In the genomic region with DNA sequence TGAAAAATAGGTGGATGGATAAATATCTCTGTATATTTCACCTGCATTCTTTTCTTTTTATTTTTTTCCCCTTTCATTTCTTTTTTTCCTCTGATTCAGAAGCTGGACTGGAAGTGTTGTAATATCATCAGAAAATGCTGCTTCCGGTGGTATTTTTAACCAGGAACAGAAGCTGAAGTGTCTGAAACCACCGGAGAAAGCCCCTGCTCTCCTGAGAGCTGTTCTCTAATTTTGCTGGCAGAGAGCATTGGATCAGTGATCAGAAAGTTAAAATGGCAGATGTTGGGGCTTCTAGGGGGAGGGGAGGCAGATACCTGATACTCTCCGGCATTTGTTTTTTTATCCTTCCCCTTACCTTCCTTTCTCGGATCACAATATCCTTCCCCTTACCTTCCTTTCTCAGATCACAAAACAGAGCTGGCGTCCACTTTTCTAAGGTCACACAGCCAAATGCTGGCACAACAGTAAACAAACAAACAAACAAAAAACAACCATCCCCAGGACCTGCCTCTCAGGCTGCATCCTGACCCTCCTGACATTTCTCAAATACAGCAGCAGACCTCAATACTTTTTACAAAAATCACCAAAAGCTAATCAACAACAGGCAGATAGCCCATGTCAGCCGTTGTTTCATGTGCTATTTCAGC, we compare ENCODE assay signal across 1 cellular context.
TF ChIP-seq lines count a peak whose summit lies in the region.

No MANE protein-coding gene starts in this region.

TF ChIP-seq in GM12878, 131 proteins besides CTCF, POLR2A, EP300 and RAD21 (continued from another document and continues in another):
- TF ChIP-seq, protein P1, sequence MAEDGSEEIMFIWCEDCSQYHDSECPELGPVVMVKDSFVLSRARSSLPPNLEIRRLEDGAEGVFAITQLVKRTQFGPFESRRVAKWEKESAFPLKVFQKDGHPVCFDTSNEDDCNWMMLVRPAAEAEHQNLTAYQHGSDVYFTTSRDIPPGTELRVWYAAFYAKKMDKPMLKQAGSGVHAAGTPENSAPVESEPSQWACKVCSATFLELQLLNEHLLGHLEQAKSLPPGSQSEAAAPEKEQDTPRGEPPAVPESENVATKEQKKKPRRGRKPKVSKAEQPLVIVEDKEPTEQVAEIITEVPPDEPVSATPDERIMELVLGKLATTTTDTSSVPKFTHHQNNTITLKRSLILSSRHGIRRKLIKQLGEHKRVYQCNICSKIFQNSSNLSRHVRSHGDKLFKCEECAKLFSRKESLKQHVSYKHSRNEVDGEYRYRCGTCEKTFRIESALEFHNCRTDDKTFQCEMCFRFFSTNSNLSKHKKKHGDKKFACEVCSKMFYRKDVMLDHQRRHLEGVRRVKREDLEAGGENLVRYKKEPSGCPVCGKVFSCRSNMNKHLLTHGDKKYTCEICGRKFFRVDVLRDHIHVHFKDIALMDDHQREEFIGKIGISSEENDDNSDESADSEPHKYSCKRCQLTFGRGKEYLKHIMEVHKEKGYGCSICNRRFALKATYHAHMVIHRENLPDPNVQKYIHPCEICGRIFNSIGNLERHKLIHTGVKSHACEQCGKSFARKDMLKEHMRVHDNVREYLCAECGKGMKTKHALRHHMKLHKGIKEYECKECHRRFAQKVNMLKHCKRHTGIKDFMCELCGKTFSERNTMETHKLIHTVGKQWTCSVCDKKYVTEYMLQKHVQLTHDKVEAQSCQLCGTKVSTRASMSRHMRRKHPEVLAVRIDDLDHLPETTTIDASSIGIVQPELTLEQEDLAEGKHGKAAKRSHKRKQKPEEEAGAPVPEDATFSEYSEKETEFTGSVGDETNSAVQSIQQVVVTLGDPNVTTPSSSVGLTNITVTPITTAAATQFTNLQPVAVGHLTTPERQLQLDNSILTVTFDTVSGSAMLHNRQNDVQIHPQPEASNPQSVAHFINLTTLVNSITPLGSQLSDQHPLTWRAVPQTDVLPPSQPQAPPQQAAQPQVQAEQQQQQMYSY (CRISPR knock-in tag; IDR thresholded peaks at IDR 0.05) = no peak
- TF ChIP-seq, protein P2, sequence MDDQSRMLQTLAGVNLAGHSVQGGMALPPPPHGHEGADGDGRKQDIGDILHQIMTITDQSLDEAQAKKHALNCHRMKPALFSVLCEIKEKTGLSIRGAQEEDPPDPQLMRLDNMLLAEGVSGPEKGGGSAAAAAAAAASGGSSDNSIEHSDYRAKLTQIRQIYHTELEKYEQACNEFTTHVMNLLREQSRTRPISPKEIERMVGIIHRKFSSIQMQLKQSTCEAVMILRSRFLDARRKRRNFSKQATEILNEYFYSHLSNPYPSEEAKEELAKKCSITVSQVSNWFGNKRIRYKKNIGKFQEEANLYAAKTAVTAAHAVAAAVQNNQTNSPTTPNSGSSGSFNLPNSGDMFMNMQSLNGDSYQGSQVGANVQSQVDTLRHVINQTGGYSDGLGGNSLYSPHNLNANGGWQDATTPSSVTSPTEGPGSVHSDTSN (IDR thresholded peaks at IDR 0.05; ENCODE audit: insufficient replicate concordance, low read depth, low read length) = no peak
- no peak for TF ChIP-seq SREBF1 (IDR thresholded peaks at IDR 0.05; ENCODE audit: low read length)
- 0 out of 2 replicates have a peak, but pooled peaks have one; percentile 20 for TF ChIP-seq RB1 (IDR thresholded peaks at IDR 0.05; ENCODE audit: borderline replicate concordance)
- no peak for TF ChIP-seq TCF3 (IDR thresholded peaks at IDR 0.05; ENCODE audit: borderline replicate concordance, insufficient read depth, low read depth, low read length)
- no peak for TF ChIP-seq FOS (IDR thresholded peaks at IDR 0.05; ENCODE audit: borderline replicate concordance, extremely low read depth, insufficient read length)
- TF ChIP-seq RAD51 (IDR thresholded peaks at IDR 0.05) = no peak; the same call in 1 of the 2 replicates
- TF ChIP-seq, protein P3, sequence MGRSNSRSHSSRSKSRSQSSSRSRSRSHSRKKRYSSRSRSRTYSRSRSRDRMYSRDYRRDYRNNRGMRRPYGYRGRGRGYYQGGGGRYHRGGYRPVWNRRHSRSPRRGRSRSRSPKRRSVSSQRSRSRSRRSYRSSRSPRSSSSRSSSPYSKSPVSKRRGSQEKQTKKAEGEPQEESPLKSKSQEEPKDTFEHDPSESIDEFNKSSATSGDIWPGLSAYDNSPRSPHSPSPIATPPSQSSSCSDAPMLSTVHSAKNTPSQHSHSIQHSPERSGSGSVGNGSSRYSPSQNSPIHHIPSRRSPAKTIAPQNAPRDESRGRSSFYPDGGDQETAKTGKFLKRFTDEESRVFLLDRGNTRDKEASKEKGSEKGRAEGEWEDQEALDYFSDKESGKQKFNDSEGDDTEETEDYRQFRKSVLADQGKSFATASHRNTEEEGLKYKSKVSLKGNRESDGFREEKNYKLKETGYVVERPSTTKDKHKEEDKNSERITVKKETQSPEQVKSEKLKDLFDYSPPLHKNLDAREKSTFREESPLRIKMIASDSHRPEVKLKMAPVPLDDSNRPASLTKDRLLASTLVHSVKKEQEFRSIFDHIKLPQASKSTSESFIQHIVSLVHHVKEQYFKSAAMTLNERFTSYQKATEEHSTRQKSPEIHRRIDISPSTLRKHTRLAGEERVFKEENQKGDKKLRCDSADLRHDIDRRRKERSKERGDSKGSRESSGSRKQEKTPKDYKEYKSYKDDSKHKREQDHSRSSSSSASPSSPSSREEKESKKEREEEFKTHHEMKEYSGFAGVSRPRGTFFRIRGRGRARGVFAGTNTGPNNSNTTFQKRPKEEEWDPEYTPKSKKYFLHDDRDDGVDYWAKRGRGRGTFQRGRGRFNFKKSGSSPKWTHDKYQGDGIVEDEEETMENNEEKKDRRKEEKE (IDR thresholded peaks at IDR 0.05) = no peak
- no peak for TF ChIP-seq RBBP5 (conservative IDR thresholded peaks at IDR 0.05)
- TF ChIP-seq NR2F1 (conservative IDR thresholded peaks at IDR 0.05) = 0 out of 2 replicates have a peak, but pooled peaks have one; percentile 26
- TF ChIP-seq, protein P4, sequence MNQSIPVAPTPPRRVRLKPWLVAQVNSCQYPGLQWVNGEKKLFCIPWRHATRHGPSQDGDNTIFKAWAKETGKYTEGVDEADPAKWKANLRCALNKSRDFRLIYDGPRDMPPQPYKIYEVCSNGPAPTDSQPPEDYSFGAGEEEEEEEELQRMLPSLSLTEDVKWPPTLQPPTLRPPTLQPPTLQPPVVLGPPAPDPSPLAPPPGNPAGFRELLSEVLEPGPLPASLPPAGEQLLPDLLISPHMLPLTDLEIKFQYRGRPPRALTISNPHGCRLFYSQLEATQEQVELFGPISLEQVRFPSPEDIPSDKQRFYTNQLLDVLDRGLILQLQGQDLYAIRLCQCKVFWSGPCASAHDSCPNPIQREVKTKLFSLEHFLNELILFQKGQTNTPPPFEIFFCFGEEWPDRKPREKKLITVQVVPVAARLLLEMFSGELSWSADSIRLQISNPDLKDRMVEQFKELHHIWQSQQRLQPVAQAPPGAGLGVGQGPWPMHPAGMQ (IDR thresholded peaks at IDR 0.05; ENCODE audit: borderline replicate concordance) = peak; percentile 23; the same call in 1 of the 2 replicates
- peak; percentile 95 for TF ChIP-seq NBN (IDR thresholded peaks at IDR 0.05)
- 0 out of 2 replicates have a peak, but pooled peaks have one; percentile 27 for TF ChIP-seq GATAD2B (conservative IDR thresholded peaks at IDR 0.05; ENCODE audit: low read depth)
- TF ChIP-seq ZNF207 (IDR thresholded peaks at IDR 0.05; ENCODE audit: borderline replicate concordance) = no peak
- TF ChIP-seq, protein P5, sequence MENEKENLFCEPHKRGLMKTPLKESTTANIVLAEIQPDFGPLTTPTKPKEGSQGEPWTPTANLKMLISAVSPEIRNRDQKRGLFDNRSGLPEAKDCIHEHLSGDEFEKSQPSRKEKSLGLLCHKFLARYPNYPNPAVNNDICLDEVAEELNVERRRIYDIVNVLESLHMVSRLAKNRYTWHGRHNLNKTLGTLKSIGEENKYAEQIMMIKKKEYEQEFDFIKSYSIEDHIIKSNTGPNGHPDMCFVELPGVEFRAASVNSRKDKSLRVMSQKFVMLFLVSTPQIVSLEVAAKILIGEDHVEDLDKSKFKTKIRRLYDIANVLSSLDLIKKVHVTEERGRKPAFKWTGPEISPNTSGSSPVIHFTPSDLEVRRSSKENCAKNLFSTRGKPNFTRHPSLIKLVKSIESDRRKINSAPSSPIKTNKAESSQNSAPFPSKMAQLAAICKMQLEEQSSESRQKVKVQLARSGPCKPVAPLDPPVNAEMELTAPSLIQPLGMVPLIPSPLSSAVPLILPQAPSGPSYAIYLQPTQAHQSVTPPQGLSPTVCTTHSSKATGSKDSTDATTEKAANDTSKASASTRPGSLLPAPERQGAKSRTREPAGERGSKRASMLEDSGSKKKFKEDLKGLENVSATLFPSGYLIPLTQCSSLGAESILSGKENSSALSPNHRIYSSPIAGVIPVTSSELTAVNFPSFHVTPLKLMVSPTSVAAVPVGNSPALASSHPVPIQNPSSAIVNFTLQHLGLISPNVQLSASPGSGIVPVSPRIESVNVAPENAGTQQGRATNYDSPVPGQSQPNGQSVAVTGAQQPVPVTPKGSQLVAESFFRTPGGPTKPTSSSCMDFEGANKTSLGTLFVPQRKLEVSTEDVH (IDR thresholded peaks at IDR 0.05; ENCODE audit: low read depth, partially characterized antibody) = no peak
- no peak for TF ChIP-seq ESRRA (IDR thresholded peaks at IDR 0.05; ENCODE audit: low read length)
- no peak for TF ChIP-seq MYC (IDR thresholded peaks at IDR 0.05; ENCODE audit: insufficient read depth, insufficient read length, insufficient replicate concordance, low read length, severe bottlenecking)
- peak; percentile 98 for TF ChIP-seq SMARCA5 (IDR thresholded peaks at IDR 0.05)
- TF ChIP-seq TARDBP (IDR thresholded peaks at IDR 0.05; ENCODE audit: borderline replicate concordance) = no peak
- TF ChIP-seq SIN3A (IDR thresholded peaks at IDR 0.05; ENCODE audit: low read depth, low read length) = no peak
- no peak for TF ChIP-seq HDAC6 (IDR thresholded peaks at IDR 0.05; ENCODE audit: unreplicated experiment)
- TF ChIP-seq POU2F2 (IDR thresholded peaks at IDR 0.05; ENCODE audit: borderline replicate concordance, low read depth, low read length) = no peak
- no peak for TF ChIP-seq KLF5 (IDR thresholded peaks at IDR 0.05; ENCODE audit: partially characterized antibody)
- TF ChIP-seq, protein P6, sequence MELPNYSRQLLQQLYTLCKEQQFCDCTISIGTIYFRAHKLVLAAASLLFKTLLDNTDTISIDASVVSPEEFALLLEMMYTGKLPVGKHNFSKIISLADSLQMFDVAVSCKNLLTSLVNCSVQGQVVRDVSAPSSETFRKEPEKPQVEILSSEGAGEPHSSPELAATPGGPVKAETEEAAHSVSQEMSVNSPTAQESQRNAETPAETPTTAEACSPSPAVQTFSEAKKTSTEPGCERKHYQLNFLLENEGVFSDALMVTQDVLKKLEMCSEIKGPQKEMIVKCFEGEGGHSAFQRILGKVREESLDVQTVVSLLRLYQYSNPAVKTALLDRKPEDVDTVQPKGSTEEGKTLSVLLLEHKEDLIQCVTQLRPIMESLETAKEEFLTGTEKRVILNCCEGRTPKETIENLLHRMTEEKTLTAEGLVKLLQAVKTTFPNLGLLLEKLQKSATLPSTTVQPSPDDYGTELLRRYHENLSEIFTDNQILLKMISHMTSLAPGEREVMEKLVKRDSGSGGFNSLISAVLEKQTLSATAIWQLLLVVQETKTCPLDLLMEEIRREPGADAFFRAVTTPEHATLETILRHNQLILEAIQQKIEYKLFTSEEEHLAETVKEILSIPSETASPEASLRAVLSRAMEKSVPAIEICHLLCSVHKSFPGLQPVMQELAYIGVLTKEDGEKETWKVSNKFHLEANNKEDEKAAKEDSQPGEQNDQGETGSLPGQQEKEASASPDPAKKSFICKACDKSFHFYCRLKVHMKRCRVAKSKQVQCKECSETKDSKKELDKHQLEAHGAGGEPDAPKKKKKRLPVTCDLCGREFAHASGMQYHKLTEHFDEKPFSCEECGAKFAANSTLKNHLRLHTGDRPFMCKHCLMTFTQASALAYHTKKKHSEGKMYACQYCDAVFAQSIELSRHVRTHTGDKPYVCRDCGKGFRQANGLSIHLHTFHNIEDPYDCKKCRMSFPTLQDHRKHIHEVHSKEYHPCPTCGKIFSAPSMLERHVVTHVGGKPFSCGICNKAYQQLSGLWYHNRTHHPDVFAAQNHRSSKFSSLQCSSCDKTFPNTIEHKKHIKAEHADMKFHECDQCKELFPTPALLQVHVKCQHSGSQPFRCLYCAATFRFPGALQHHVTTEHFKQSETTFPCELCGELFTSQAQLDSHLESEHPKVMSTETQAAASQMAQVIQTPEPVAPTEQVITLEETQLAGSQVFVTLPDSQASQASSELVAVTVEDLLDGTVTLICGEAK (IDR thresholded peaks at IDR 0.05; ENCODE audit: borderline replicate concordance) = no peak; the same call in 1 of the 2 replicates
- no peak for TF ChIP-seq RFX5 (IDR thresholded peaks at IDR 0.05; ENCODE audit: low read depth, low read length)
- TF ChIP-seq NR2C1 (IDR thresholded peaks at IDR 0.05) = no peak
- no peak for TF ChIP-seq MYB (IDR thresholded peaks at IDR 0.05; ENCODE audit: borderline replicate concordance, low read depth, low read length)
- peak; percentile 65; the same call in 1 of the 2 replicates for TF ChIP-seq TCF12 (IDR thresholded peaks at IDR 0.05; ENCODE audit: low read depth, low read length)
- TF ChIP-seq TAF1 (IDR thresholded peaks at IDR 0.05; ENCODE audit: borderline replicate concordance, low read depth, low read length) = no peak
- peak; percentile 52; the same call in 1 of the 2 replicates for TF ChIP-seq MTA2 (IDR thresholded peaks at IDR 0.05; ENCODE audit: low read depth)
- TF ChIP-seq PAX8 (IDR thresholded peaks at IDR 0.05) = no peak; the same call in 1 of the 2 replicates
- no peak for TF ChIP-seq TBL1XR1 (IDR thresholded peaks at IDR 0.05; ENCODE audit: low read depth, low read length)
- no peak; the same call in 1 of the 2 replicates for TF ChIP-seq ZBED1 (IDR thresholded peaks at IDR 0.05; ENCODE audit: borderline replicate concordance)
- TF ChIP-seq GABPA (IDR thresholded peaks at IDR 0.05; ENCODE audit: low read depth) = peak; percentile 50; the same call in 1 of the 2 replicates
- TF ChIP-seq, protein P7, sequence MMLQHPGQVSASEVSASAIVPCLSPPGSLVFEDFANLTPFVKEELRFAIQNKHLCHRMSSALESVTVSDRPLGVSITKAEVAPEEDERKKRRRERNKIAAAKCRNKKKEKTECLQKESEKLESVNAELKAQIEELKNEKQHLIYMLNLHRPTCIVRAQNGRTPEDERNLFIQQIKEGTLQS (IDR thresholded peaks at IDR 0.05; ENCODE audit: borderline replicate concordance, extremely low read depth, low read depth, low read length) = no peak
- TF ChIP-seq ZSCAN29 (IDR thresholded peaks at IDR 0.05) = no peak
- TF ChIP-seq ASH2L (IDR thresholded peaks at IDR 0.05; ENCODE audit: borderline replicate concordance, low read depth) = no peak
- peak; percentile 54; the same call in 1 of the 2 replicates for TF ChIP-seq FOXM1 (IDR thresholded peaks at IDR 0.05; ENCODE audit: low read depth, low read length)
- TF ChIP-seq ZZZ3 (IDR thresholded peaks at IDR 0.05; ENCODE audit: control insufficient read depth, insufficient read length, low read depth) = no peak
- TF ChIP-seq MTA3 (IDR thresholded peaks at IDR 0.05; ENCODE audit: borderline replicate concordance, low read length) = 0 out of 2 replicates have a peak, but pooled peaks have one; percentile 58
